Comparison of ENCODE assay signal across 18 cellular contexts in genomic region chr1:7302126-7302525, GRCh38.
A peak's percentile ranks its signal among the peaks of the same experiment; 100 is the strongest.
DNase-seq lines count a peak whose midpoint lies in the region; ATAC-seq and TF ChIP-seq lines count a peak whose summit lies in the region.
"Had no signal": no experiment of that assay in that cellular context is flagged by ENCODE, and none has a peak within 500 bp of the region (broad histone marks: within the 10 kb centered on the region; RNA-seq: fewer than 3 reads in every experiment).

No MANE protein-coding gene starts in this region.

- H3K9ac ChIP-seq in IMR-90 (ENCODE audit: low read depth, low read length) (no peak overlapping the region), neural progenitor cell (no peak overlapping the region)

- no peaks in the 10 kb centered on the region for H3K27me3 Mint-ChIP-seq in neural progenitor cell (ENCODE audit: insufficient read depth, low read depth)
- peaks cover 10 to 12% (median 11%) of the 10 kb centered on the region in 3 donors for H3K27me3 Mint-ChIP-seq in CD14-positive monocyte (ENCODE audit: low read depth in 3 of 3)

- H3K27me3 ChIP-seq in IMR-90 (ENCODE audit: control insufficient read depth, insufficient read depth, low read length) (no peaks in the 10 kb centered on the region), neural progenitor cell (no peaks in the 10 kb centered on the region), tibial artery (peaks cover 0 to 3% of the 10 kb centered on the region in 2 donors)

- CTCF ChIA-PET in IMR-90 (lab: Yijun Ruan, JAX), result no interaction called here

- peak overlapping the region; percentile 64 for H3K14ac ChIP-seq in IMR-90 (replicated peaks; ENCODE audit: low read depth, low read length)

- H4K5ac ChIP-seq in IMR-90 (ENCODE audit: low read depth, low read length), result peak overlapping the region; percentile 74; the same call in 1 of the 2 replicates

- H3K4me3 Mint-ChIP-seq in neural progenitor cell (no peak overlapping the region), CD14-positive monocyte (no peak overlapping the region)
- H3K4me3 Mint-ChIP-seq: GM23338 had no signal

- H3K9me3 ChIP-seq in IMR-90 (ENCODE audit: control insufficient read depth, insufficient read depth, low read length), result peaks cover 4% of the 10 kb centered on the region; the same call in 1 of the 2 replicates
- peaks cover 7% of the 10 kb centered on the region for H3K9me3 ChIP-seq in neural progenitor cell (ENCODE audit: low read depth)
- H3K9me3 ChIP-seq in tibial artery, result peaks cover 0 to 8% (median 6%) of the 10 kb centered on the region in 3 donors

- H3K4me2 ChIP-seq in IMR-90 (ENCODE audit: low read depth, low read length), result no peak overlapping the region
- no peak overlapping the region for H3K4me2 ChIP-seq in neural progenitor cell
- H3K4me2 ChIP-seq: GM23338 had no signal

- no TSS peak for BruUV-seq in IMR-90 (replicated peaks; lab: Mats Ljungman, UMichigan)

- H4K8ac ChIP-seq in IMR-90 (ENCODE audit: low read depth in 2 of 2, low read length in 2 of 2), result peak overlapping the region; percentile 89 to 92

- peak overlapping the region; percentile 18; the same call in 1 of the 2 replicates for H3K27ac ChIP-seq in IMR-90 (ENCODE audit: insufficient read depth, low read length)
- no peak overlapping the region for H3K27ac ChIP-seq in neural progenitor cell
- H3K27ac ChIP-seq in tibial artery, result no peak overlapping the region
- H3K27ac ChIP-seq: C4-2B had no signal

- H3K4me3 ChIP-seq in IMR-90 (ENCODE audit: insufficient read depth, low read depth, low read length), result no peak overlapping the region
- no peak overlapping the region for H3K4me3 ChIP-seq in neural progenitor cell
- no peak overlapping the region for H3K4me3 ChIP-seq in tibial artery
- H3K4me3 ChIP-seq: GM23338, K562 had no signal

- POLR2A ChIA-PET in IMR-90 (lab: Charles Lee; ENCODE audit: unreplicated experiment), result no interaction called here

- H3K4me1 Mint-ChIP-seq in neural progenitor cell, result peaks cover 43% of the 10 kb centered on the region
- no peaks in the 10 kb centered on the region for H3K4me1 Mint-ChIP-seq in CD14-positive monocyte

- H3K4me1 ChIP-seq in IMR-90 (ENCODE audit: control insufficient read depth, insufficient read depth, low read length), result peaks cover 18% of the 10 kb centered on the region
- H3K4me1 ChIP-seq in neural progenitor cell, result peaks cover 24% of the 10 kb centered on the region
- H3K4me1 ChIP-seq in tibial artery, result peaks cover 0 to 33% (median 21%) of the 10 kb centered on the region in 4 donors

- intact Hi-C loops in IMR-90 (cut with micrococcal nuclease), result no loop called here
- intact Hi-C loops in tibial artery (cut with DNase I; ENCODE audit: low total_unique reads), result no loop called here
- intact Hi-C loops in CD14-positive monocyte (cut with micrococcal nuclease), result no loop called here

- H3K18ac ChIP-seq in IMR-90 (ENCODE audit: low read depth, low read length), result no peak overlapping the region; the same call in 1 of the 2 replicates

- H3K36me3 ChIP-seq in IMR-90 (ENCODE audit: control insufficient read depth, insufficient read depth, low read length) (no peaks in the 10 kb centered on the region), neural progenitor cell (no peaks in the 10 kb centered on the region), tibial artery (no peaks in the 10 kb centered on the region)

- peak overlapping the region; percentile 91 for H4K91ac ChIP-seq in IMR-90 (ENCODE audit: insufficient read depth, low read depth, low read length)

- peaks cover 11% of the 10 kb centered on the region for H3K9me1 ChIP-seq in IMR-90 (ENCODE audit: insufficient read depth, low read length)

- dilution Hi-C loops in IMR-90 (cut with HindIII; ENCODE audit: low sequenced_read_pairs, unreplicated experiment), result no loop called here

- 67% methylated on average over 1 of the region's 6 CpGs; no CpG with 5 or more reads in 1 of the 2 experiments for WGBS in IMR-90 (ENCODE audit: extremely low coverage in 2 of 2, insufficient read length in 1 of 2), 2 experiments

- TF ChIP-seq POLR2A in IMR-90 (IDR thresholded peaks at IDR 0.05; ENCODE audit: low read depth, low read length), result no peak

- H3K79me1 ChIP-seq in IMR-90 (ENCODE audit: low read depth in 1 of 2, low read length in 2 of 2), result no peaks in the 10 kb centered on the region

- H2BK5ac ChIP-seq in IMR-90 (ENCODE audit: low read depth, low read length, poor library complexity, severe bottlenecking), result peak overlapping the region; percentile 99

- peak overlapping the region; percentile 75 for H2AK9ac ChIP-seq in IMR-90 (replicated peaks; ENCODE audit: low read depth, low read length, poor library complexity)

- H4K20me1 ChIP-seq in IMR-90 (ENCODE audit: insufficient read depth, low read length) (0 out of 2 replicates have a peak, but pooled peaks cover 3% of the 10 kb centered on the region), neural progenitor cell (ENCODE audit: low read depth) (no peaks in the 10 kb centered on the region)

- TF ChIP-seq CTCF in IMR-90 (conservative IDR thresholded peaks at IDR 0.05; ENCODE audit: low read depth, low read length) (no peak), neural progenitor cell (IDR thresholded peaks at IDR 0.05) (no peak), tibial artery (IDR thresholded peaks at IDR 0.05) (no peak), CD14-positive monocyte (IDR thresholded peaks at IDR 0.05) (no peak)

- no peak for TF ChIP-seq RAD21 in IMR-90 (IDR thresholded peaks at IDR 0.05; ENCODE audit: low read length)

- DNase-seq in IMR-90 (no peak), NCI-H345 (lab: John Stamatoyannopoulos, UW) (peak; percentile 98), ecto neural progenitor cell (ENCODE audit: low spot score) (peak; percentile 11), neural progenitor cell (ENCODE audit: low spot score) (no peak), tibial artery (no peak), T-helper 1 cell (no peak), CD14-positive monocyte (ENCODE audit: low spot score) (no peak)
- DNase-seq: AML-193, DND-41, NCI-H1105 treated with DMSO at 0.1 percent for 48 hours, NCI-H1694 treated with DMSO at 0.1 percent for 48 hours, NCI-H2171, NCI-H446 treated with DMSO at 0.1 percent for 48 hours, OCI-M1, SHP77 treated with DMSO at 0.1 percent for 48 hours had no signal

- H3K23ac ChIP-seq in IMR-90 (ENCODE audit: low read depth, low read length), result peak overlapping the region; percentile 39; the same call in 1 of the 2 replicates

- peak overlapping the region; percentile 72 for H2AK5ac ChIP-seq in IMR-90 (ENCODE audit: low read depth, low read length)

- H2AFZ ChIP-seq in IMR-90 (replicated peaks; ENCODE audit: low read length, poor library complexity) (peak overlapping the region; percentile 17), neural progenitor cell (replicated peaks) (no peak overlapping the region)
- H2AFZ ChIP-seq: GM23338 had no signal

- peak overlapping the region; percentile 48 for H3K27ac Mint-ChIP-seq in neural progenitor cell
- no peak overlapping the region for H3K27ac Mint-ChIP-seq in CD14-positive monocyte
- H3K27ac Mint-ChIP-seq: GM23338 had no signal

- ATAC-seq in IMR-90 (ENCODE audit: low read depth), result no peak
- ATAC-seq: GM23338 had no signal

- H3K79me2 ChIP-seq in neural progenitor cell (ENCODE audit: low read depth), result no peaks in the 10 kb centered on the region

- peak overlapping the region; percentile 7; the same call in 2 of the 3 replicates for H2BK15ac ChIP-seq in IMR-90 (ENCODE audit: low read depth, low read length)

- peak overlapping the region; percentile 92 for H2BK120ac ChIP-seq in IMR-90 (ENCODE audit: low read depth, low read length)

- H3K36me3 Mint-ChIP-seq in neural progenitor cell (no peaks in the 10 kb centered on the region), CD14-positive monocyte (no peaks in the 10 kb centered on the region)

- peak overlapping the region; percentile 91 for H3K4ac ChIP-seq in IMR-90 (ENCODE audit: low read depth, low read length)

- peaks cover 3% of the 10 kb centered on the region for H3K9me3 Mint-ChIP-seq in neural progenitor cell
- H3K9me3 Mint-ChIP-seq in CD14-positive monocyte, result peaks cover 0 to 4% (median under 1%) of the 10 kb centered on the region in 7 donors

- peak overlapping the region; percentile 80; the same call in 1 of the 2 replicates for H2BK20ac ChIP-seq in IMR-90 (ENCODE audit: low read depth, low read length)

- in situ Hi-C loops in IMR-90 (cut with MboI; ENCODE audit: low sequenced_read_pairs), result no loop called here

- peaks cover 6% of the 10 kb centered on the region for H3F3A ChIP-seq in neural progenitor cell (ENCODE audit: low read depth)

- H3K56ac ChIP-seq in IMR-90 (ENCODE audit: extremely low read depth, insufficient read depth, low read length), result no peak overlapping the region; the same call in 1 of the 2 replicates

TF ChIP-seq in IMR-90, 13 proteins besides CTCF, POLR2A, EP300 and RAD21:
- TF ChIP-seq RCOR1 (IDR thresholded peaks at IDR 0.05; ENCODE audit: insufficient replicate concordance, low read length), result no peak
- TF ChIP-seq FOS (IDR thresholded peaks at IDR 0.05; ENCODE audit: low read depth, low read length), result no peak
- no peak for TF ChIP-seq MXI1 (IDR thresholded peaks at IDR 0.05; ENCODE audit: borderline replicate concordance, low read depth, low read length)
- no peak for TF ChIP-seq NFE2L2 (IDR thresholded peaks at IDR 0.05; ENCODE audit: low read depth, low read length)
- no peak for TF ChIP-seq SMC3 (IDR thresholded peaks at IDR 0.05; ENCODE audit: low read depth, low read length)

Comparison
In these comparisons a context has a peak if more than half of its experiments do, and no peak if none do; other contexts are left out.
1. DNase-seq: peak in NCI-H345 (single experiment) and ecto neural progenitor cell (single experiment); none in IMR-90 (single experiment), neural progenitor cell (single experiment), tibial artery (0 of 2), T-helper 1 cell (0 of 5) and CD14-positive monocyte (single experiment).